ENCODE assay signal across 18 cellular contexts in the genomic region with DNA sequence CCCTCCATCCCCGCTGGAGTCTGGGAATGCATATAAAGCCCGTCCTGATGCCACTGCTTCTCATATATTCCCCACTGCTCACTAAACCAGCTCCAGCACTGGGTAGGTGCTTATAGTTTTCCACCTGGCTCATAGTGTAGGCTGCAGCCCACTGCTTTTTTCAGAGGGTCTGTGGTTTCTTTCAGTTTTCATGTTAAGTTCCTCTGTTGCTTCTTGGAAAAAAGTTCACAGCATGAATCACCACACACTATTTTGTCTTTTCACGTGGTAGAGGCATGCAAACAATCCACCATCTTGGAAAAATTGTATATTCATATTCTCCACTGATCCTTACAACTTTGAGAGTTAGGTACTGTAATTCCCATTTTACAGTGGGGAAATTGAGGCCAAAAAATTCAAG. TPM values are rescaled to one million over a fixed set of nuclear protein-coding genes. Genes with fewer than 3 reads are reported as not detected.
A peak's percentile ranks its signal among the peaks of the same experiment; 100 is the strongest.
DNase-seq lines count a peak whose midpoint lies in the region; ATAC-seq and TF ChIP-seq lines count a peak whose summit lies in the region.
"Had no signal": no experiment of that assay in that cellular context is flagged by ENCODE, and none has a peak within 500 bp of the region (broad histone marks: within the 10 kb centered on the region; RNA-seq: fewer than 3 reads in every experiment).

No MANE protein-coding gene starts in this region.

- H3K27me3 ChIP-seq in DND-41 (ENCODE audit: insufficient read depth, low read length, poor library complexity), result no peaks in the 10 kb centered on the region
- H3K27me3 ChIP-seq in OCI-LY3 (ENCODE audit: low read depth, low read length), result no peaks in the 10 kb centered on the region
- H3K27me3 ChIP-seq: BLaER1 had no signal

- H3K79me2 ChIP-seq in DND-41 (ENCODE audit: insufficient read depth, low read length) (no peaks in the 10 kb centered on the region), OCI-LY3 (ENCODE audit: low read length) (no peaks in the 10 kb centered on the region)

- H3K36me3 ChIP-seq in DND-41 (ENCODE audit: insufficient read depth, low read length) (no peaks in the 10 kb centered on the region), OCI-LY3 (replicated peaks; ENCODE audit: low read depth, low read length) (peaks cover 10% of the 10 kb centered on the region)

- peak overlapping the region; percentile 42 for H3K27ac Mint-ChIP-seq in chondrocyte (ENCODE audit: unreplicated experiment)
- no peak overlapping the region for H3K27ac Mint-ChIP-seq in stimulated activated memory B cell treated with anti-CD40 and anti-IgM and Interleukin-4, amounts not matched to agents 10 μg/mL and 1 μg/mL and 100 μg/mL, for 72 hours
- H3K27ac Mint-ChIP-seq in activated T-helper 2 cell treated with anti-CD3 and anti-CD28 coated beads, Interferon-gamma antibody, Interleukin-2, Interleukin-4, amounts not matched to agents 10 μg/mL and 5 μg/mL and 100 μg/mL, durations not matched to agents 14 hours and 24 hours and 36 hours, result no peak overlapping the region
- H3K27ac Mint-ChIP-seq: CD4-positive, alpha-beta memory T cell; GM23338 had no signal

- no peak overlapping the region for H3K4me3 Mint-ChIP-seq in chondrocyte (ENCODE audit: unreplicated experiment)
- no peak overlapping the region for H3K4me3 Mint-ChIP-seq in stimulated activated memory B cell treated with anti-CD40 and anti-IgM and Interleukin-4, amounts not matched to agents 10 μg/mL and 1 μg/mL and 100 μg/mL, for 72 hours
- no peak overlapping the region for H3K4me3 Mint-ChIP-seq in activated T-helper 2 cell treated with anti-CD3 and anti-CD28 coated beads, Interferon-gamma antibody, Interleukin-2, Interleukin-4, amounts not matched to agents 10 μg/mL and 5 μg/mL and 100 μg/mL, durations not matched to agents 14 hours and 24 hours and 36 hours (ENCODE audit: low read depth)
- H3K4me3 Mint-ChIP-seq: CD4-positive, alpha-beta memory T cell; GM23338 had no signal

- 0 out of 3 replicates have a peak, but pooled peaks have one; percentile 29 for ATAC-seq in DND-41 (ENCODE audit: insufficient read depth, low read depth)
- peak; percentile 65 for ATAC-seq in stimulated activated memory B cell treated with anti-CD40 and anti-IgM and Interleukin-4, amounts not matched to agents 10 μg/mL and 1 μg/mL and 100 μg/mL, for 72 hours
- ATAC-seq in HG03108 (IDR thresholded peaks at IDR 0.05; ENCODE audit: unreplicated experiment), result no peak
- ATAC-seq: GM23338 had no signal

- TF ChIP-seq CTCF in DND-41 (IDR thresholded peaks at IDR 0.05; ENCODE audit: borderline replicate concordance, extremely low read depth, low read length, poor library complexity, severe bottlenecking), result no peak
- no peak for TF ChIP-seq CTCF in OCI-LY3 (IDR thresholded peaks at IDR 0.05; ENCODE audit: low read depth, low read length)
- no peak for TF ChIP-seq CTCF in chondrocyte (IDR thresholded peaks at IDR 0.05)

- H3K27ac ChIP-seq in DND-41 (ENCODE audit: low read length) (no peak overlapping the region), OCI-LY3 (ENCODE audit: low read length) (no peak overlapping the region)
- H3K27ac ChIP-seq: BLaER1 had no signal

- H3K27me3 Mint-ChIP-seq in chondrocyte (ENCODE audit: low read depth), result no peaks in the 10 kb centered on the region
- peaks cover 24% of the 10 kb centered on the region for H3K27me3 Mint-ChIP-seq in stimulated activated memory B cell treated with anti-CD40 and anti-IgM and Interleukin-4, amounts not matched to agents 10 μg/mL and 1 μg/mL and 100 μg/mL, for 72 hours
- H3K27me3 Mint-ChIP-seq in activated T-helper 2 cell treated with anti-CD3 and anti-CD28 coated beads, Interferon-gamma antibody, Interleukin-2, Interleukin-4, amounts not matched to agents 10 μg/mL and 5 μg/mL and 100 μg/mL, durations not matched to agents 14 hours and 24 hours and 36 hours (ENCODE audit: low read depth), result peaks cover 6% of the 10 kb centered on the region

- DNase-seq in DND-41 (no peak), chondrocyte (ENCODE audit: low spot score) (no peak), cerebellum (ENCODE audit: low spot score) (no peak)
- no peak for DNase-seq in activated T-helper 2 cell treated with anti-CD3 and anti-CD28 coated beads, Interferon-gamma antibody, Interleukin-2, Interleukin-4, amounts not matched to agents 10 μg/mL and 5 μg/mL and 100 μg/mL, durations not matched to agents 14 hours and 24 hours and 36 hours (ENCODE audit: low spot score)
- DNase-seq: CD4-positive, alpha-beta memory T cell; HCEC 1CT; NCI-H1417; NCI-H187; NCI-H2107; NCI-H510A; NCI-H774; RPMI8226; SIG-M5 had no signal

- H3K4me1 ChIP-seq in DND-41 (ENCODE audit: insufficient read depth, low read length), result no peaks in the 10 kb centered on the region
- H3K4me1 ChIP-seq in OCI-LY3 (ENCODE audit: low read length), result peaks cover 16% of the 10 kb centered on the region
- H3K4me1 ChIP-seq: BLaER1 had no signal

- H3K9me3 Mint-ChIP-seq in chondrocyte (ENCODE audit: low read depth), result peaks cover 27% of the 10 kb centered on the region
- peaks cover 6% of the 10 kb centered on the region for H3K9me3 Mint-ChIP-seq in stimulated activated memory B cell treated with anti-CD40 and anti-IgM and Interleukin-4, amounts not matched to agents 10 μg/mL and 1 μg/mL and 100 μg/mL, for 72 hours
- H3K9me3 Mint-ChIP-seq in activated T-helper 2 cell treated with anti-CD3 and anti-CD28 coated beads, Interferon-gamma antibody, Interleukin-2, Interleukin-4, amounts not matched to agents 10 μg/mL and 5 μg/mL and 100 μg/mL, durations not matched to agents 14 hours and 24 hours and 36 hours, result peaks cover 19% of the 10 kb centered on the region

- H3K4me2 ChIP-seq in DND-41 (ENCODE audit: insufficient read depth, low read length) (no peak overlapping the region), OCI-LY3 (ENCODE audit: low read length) (no peak overlapping the region)
- H3K4me2 ChIP-seq: BLaER1, GM23338 had no signal

- intact Hi-C loops in activated T-helper 2 cell treated with anti-CD3 and anti-CD28 coated beads, Interferon-gamma antibody, Interleukin-2, Interleukin-4, amounts not matched to agents 10 μg/mL and 5 μg/mL and 100 μg/mL, durations not matched to agents 14 hours and 24 hours and 36 hours (cut with micrococcal nuclease), result no loop called here

- peaks cover 2% of the 10 kb centered on the region for H3K9me3 ChIP-seq in DND-41 (ENCODE audit: insufficient read depth, low read length, severe bottlenecking)
- peaks cover 26% of the 10 kb centered on the region; the same call in 1 of the 2 replicates for H3K9me3 ChIP-seq in OCI-LY3 (ENCODE audit: insufficient read depth, low read length)

- H3K9ac ChIP-seq in DND-41 (ENCODE audit: low read depth, low read length) (no peak overlapping the region), OCI-LY3 (ENCODE audit: low read length) (no peak overlapping the region)
- H3K9ac ChIP-seq: BLaER1 had no signal

- H4K20me1 ChIP-seq in DND-41 (ENCODE audit: insufficient read depth, low read length) (no peaks in the 10 kb centered on the region), OCI-LY3 (ENCODE audit: insufficient read depth, low read length) (no peaks in the 10 kb centered on the region)
- H4K20me1 ChIP-seq: BLaER1 had no signal

- peaks cover 68% of the 10 kb centered on the region for H3K4me1 Mint-ChIP-seq in chondrocyte (ENCODE audit: low read depth)
- H3K4me1 Mint-ChIP-seq in stimulated activated memory B cell treated with anti-CD40 and anti-IgM and Interleukin-4, amounts not matched to agents 10 μg/mL and 1 μg/mL and 100 μg/mL, for 72 hours, result peaks cover 8% of the 10 kb centered on the region
- peaks cover 2% of the 10 kb centered on the region for H3K4me1 Mint-ChIP-seq in activated T-helper 2 cell treated with anti-CD3 and anti-CD28 coated beads, Interferon-gamma antibody, Interleukin-2, Interleukin-4, amounts not matched to agents 10 μg/mL and 5 μg/mL and 100 μg/mL, durations not matched to agents 14 hours and 24 hours and 36 hours (ENCODE audit: low read depth)
- H3K4me1 Mint-ChIP-seq: CD4-positive, alpha-beta memory T cell had no signal

- H3K36me3 Mint-ChIP-seq in chondrocyte (ENCODE audit: low read depth), result peaks cover 13% of the 10 kb centered on the region
- no peaks in the 10 kb centered on the region for H3K36me3 Mint-ChIP-seq in stimulated activated memory B cell treated with anti-CD40 and anti-IgM and Interleukin-4, amounts not matched to agents 10 μg/mL and 1 μg/mL and 100 μg/mL, for 72 hours
- H3K36me3 Mint-ChIP-seq in activated T-helper 2 cell treated with anti-CD3 and anti-CD28 coated beads, Interferon-gamma antibody, Interleukin-2, Interleukin-4, amounts not matched to agents 10 μg/mL and 5 μg/mL and 100 μg/mL, durations not matched to agents 14 hours and 24 hours and 36 hours (ENCODE audit: low read depth), result no peaks in the 10 kb centered on the region
- H3K36me3 Mint-ChIP-seq: CD4-positive, alpha-beta memory T cell had no signal

- no peak overlapping the region for H2AFZ ChIP-seq in DND-41 (ENCODE audit: low read depth, low read length)
- H2AFZ ChIP-seq in OCI-LY3 (ENCODE audit: low read depth, low read length), result 0 out of 2 replicates have a peak overlapping the region, but pooled peaks have one; percentile 18
- H2AFZ ChIP-seq: GM23338 had no signal

- H3K4me3 ChIP-seq in DND-41 (ENCODE audit: low read depth in 1 of 2, low read length in 2 of 2), result no peak overlapping the region
- H3K4me3 ChIP-seq in OCI-LY3 (ENCODE audit: low read length), result no peak overlapping the region
- H3K4me3 ChIP-seq: BLaER1, GM23338 had no signal

RNA-seq across cellular contexts. Expression of a gene that starts 39.4 kb away (rescaled TPM):
- total RNA-seq in chondrocyte (17.7 to 20.0 TPM (median 18.7 TPM) in 3 replicates), cerebellum (145 TPM)
- 0.14 and 0.21 TPM in 2 replicates for total RNA-seq in activated T-helper 2 cell treated with anti-CD3 and anti-CD28 coated beads, Interferon-gamma antibody, Interleukin-2, Interleukin-4, amounts not matched to agents 10 μg/mL and 5 μg/mL and 100 μg/mL, durations not matched to agents 14 hours and 24 hours and 36 hours
- total RNA-seq: CD4-positive, alpha-beta memory T cell had no signal

Comparison
In these comparisons a context has a peak if more than half of its experiments do, and no peak if none do; other contexts are left out.
1. RNA of a gene that starts 39.4 kb away (total RNA-seq): 145 TPM in cerebellum (single experiment) and 17.7 to 20.0 TPM in chondrocyte; 0.14 to 0.21 TPM in activated T-helper 2 cell treated with anti-CD3 and anti-CD28 coated beads, Interferon-gamma antibody, Interleukin-2, Interleukin-4, amounts not matched to agents 10 μg/mL and 5 μg/mL and 100 μg/mL, durations not matched to agents 14 hours and 24 hours and 36 hours; every median in the first group is over 10 times any median in the second.